ENCODE assay signal across 8 cellular contexts in the genomic region with DNA sequence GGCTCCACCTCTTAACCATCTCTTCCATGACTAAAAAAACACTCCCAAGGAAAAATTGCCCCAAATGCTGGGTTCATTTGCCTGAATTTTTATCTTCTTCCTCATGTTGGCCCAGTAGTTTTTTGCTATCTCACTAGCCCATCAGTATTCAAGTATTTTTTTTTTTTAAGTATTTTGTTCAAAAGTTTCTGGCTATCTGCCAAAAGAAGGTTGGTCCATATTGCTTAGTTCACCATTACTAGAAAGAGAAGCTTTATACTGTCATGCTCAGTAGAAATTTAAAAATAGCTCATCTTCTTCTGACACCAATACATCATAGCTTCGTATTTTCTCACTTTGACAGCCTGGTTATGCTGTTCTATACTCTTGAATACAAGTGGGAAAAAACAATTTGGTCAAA.
"Had no signal": no experiment of that assay in that cellular context is flagged by ENCODE, and none has a peak within 500 bp of the region (broad histone marks: within the 10 kb centered on the region; RNA-seq: fewer than 3 reads in every experiment).

No MANE protein-coding gene starts in this region.

- H3K4me3 ChIP-seq: GM12878 had no signal

- DNase-seq: GDM1, GF-D8 had no signal

- ATAC-seq: GM12878 had no signal

- FAIRE-seq: G401.6, GM12878, GM12891, GM12892, GM18507, GM19239 had no signal
